Comparison of ENCODE assay signal across 11 cellular contexts in genomic region chrX:149525903-149526302, GRCh38. TPM values are rescaled to one million over a fixed set of nuclear protein-coding genes. Genes with fewer than 3 reads are reported as not detected.
DNase-seq lines count a peak whose midpoint lies in the region; ATAC-seq and TF ChIP-seq lines count a peak whose summit lies in the region.
"Not testable (repeated sequence)": the region's sequence is repeated elsewhere in the genome, so short reads cannot be mapped to it uniquely, and the experiment has no call there.
"Had no signal": no experiment of that assay in that cellular context is flagged by ENCODE, and none has a peak within 500 bp of the region (broad histone marks: within the 10 kb centered on the region; RNA-seq: fewer than 3 reads in every experiment).

No MANE protein-coding gene starts in this region.

- not testable (repeated sequence) for H4K20me1 ChIP-seq in KMS-11 (ENCODE audit: insufficient read depth)

- not testable (repeated sequence) for TF ChIP-seq EP300 in transverse colon (IDR thresholded peaks at IDR 0.05; ENCODE audit: low read depth)

- H3K79me2 ChIP-seq in KMS-11 (ENCODE audit: insufficient read depth, low read depth): not testable (repeated sequence)

- CTCF ChIA-PET in activated CD4-positive, alpha-beta T cell treated with anti-CD3 and anti-CD28 coated beads, Interleukin-2, amount 10 ng/mL, durations not matched to agents 7 days and 5 days (lab: Charles Lee): interaction anchor here (1.0 kb wide), 1 partner anchor 14 kb away, joined by 3 read pairs; no protein-coding TSS in a partner anchor

- H3K4me2 ChIP-seq in KMS-11: not testable (repeated sequence)

- H3K27ac ChIP-seq in KMS-11 (peak overlapping the region; percentile 92), mesodermal cell (ENCODE audit: low read depth, low read length, severe bottlenecking) (peak overlapping the region; percentile 81), transverse colon (peak overlapping the region in 3 of 4 donors; percentile 13 to 34 (median 19))

- peak overlapping the region; percentile 62; the same call in 1 of the 2 replicates for H3K9ac ChIP-seq in KMS-11

- POLR2A ChIA-PET in activated CD4-positive, alpha-beta T cell treated with anti-CD3 and anti-CD28 coated beads, Interleukin-2, amount 10 ng/mL, durations not matched to agents 7 days and 5 days (lab: Charles Lee): not testable (repeated sequence)

- peak overlapping the region; percentile 90 for H3K27ac Mint-ChIP-seq in activated CD4-positive, alpha-beta T cell treated with anti-CD3 and anti-CD28 coated beads, Interleukin-2, amount 10 ng/mL, durations not matched to agents 7 days and 5 days

- in situ Hi-C loops in transverse colon (cut with MboI; ENCODE audit: low pct_ligation_motif_present in 1 of 4, low pct_unique_long_range_greater_than_20kb in 1 of 4, low sequenced_read_pairs in 3 of 4): not testable (repeated sequence)

- TF ChIP-seq CTCF in KMS-11 (conservative IDR thresholded peaks at IDR 0.05; ENCODE audit: low read depth, low read length); transverse colon (IDR thresholded peaks at IDR 0.05): not testable (repeated sequence)

- H3K4me1 ChIP-seq in KMS-11 (ENCODE audit: low read depth, poor library complexity, severe bottlenecking): peaks cover 25% of the 10 kb centered on the region
- H3K4me1 ChIP-seq in mesodermal cell (ENCODE audit: control insufficient read depth, insufficient read depth, low read length, poor library complexity, severe bottlenecking); transverse colon: not testable (repeated sequence)

- intact Hi-C loops in transverse colon (cut with DNase I; ENCODE audit: low total_unique reads): not testable (repeated sequence)

- not testable (repeated sequence) for H3K36me3 Mint-ChIP-seq in activated CD4-positive, alpha-beta T cell treated with anti-CD3 and anti-CD28 coated beads, Interleukin-2, amount 10 ng/mL, durations not matched to agents 7 days and 5 days (ENCODE audit: low read depth)

- not testable (repeated sequence) for H3K4me3 ChIP-seq in KMS-11 (IDR thresholded peaks at IDR 0.05; ENCODE audit: insufficient read depth, low read depth, low read length); mesodermal cell (ENCODE audit: extremely low read depth, insufficient read depth, low read length, poor library complexity, severe bottlenecking); transverse colon

- not testable (repeated sequence) for H3K36me3 ChIP-seq in KMS-11 (ENCODE audit: insufficient read depth); mesodermal cell (ENCODE audit: control insufficient read depth, insufficient read depth, low read length); transverse colon

- H3K27me3 Mint-ChIP-seq in activated CD4-positive, alpha-beta T cell treated with anti-CD3 and anti-CD28 coated beads, Interleukin-2, amount 10 ng/mL, durations not matched to agents 7 days and 5 days: not testable (repeated sequence)

- H3K27me3 ChIP-seq in KMS-11 (ENCODE audit: insufficient read depth, low read depth); transverse colon: not testable (repeated sequence)

- H3K4me3 Mint-ChIP-seq in activated CD4-positive, alpha-beta T cell treated with anti-CD3 and anti-CD28 coated beads, Interleukin-2, amount 10 ng/mL, durations not matched to agents 7 days and 5 days: peak overlapping the region; percentile 47

- not testable (repeated sequence) for TF ChIP-seq POLR2A in transverse colon (IDR thresholded peaks at IDR 0.05)

- H3K4me1 Mint-ChIP-seq in activated CD4-positive, alpha-beta T cell treated with anti-CD3 and anti-CD28 coated beads, Interleukin-2, amount 10 ng/mL, durations not matched to agents 7 days and 5 days: peaks cover 42% of the 10 kb centered on the region

- not testable (repeated sequence) for H3K9me3 ChIP-seq in mesodermal cell (ENCODE audit: control insufficient read depth, low read length); transverse colon

- ATAC-seq in GM18517 (IDR thresholded peaks at IDR 0.05; ENCODE audit: unreplicated experiment) (peak; percentile 42), GM21529 (IDR thresholded peaks at IDR 0.05; ENCODE audit: unreplicated experiment) (peak; percentile 51), HG03064 (IDR thresholded peaks at IDR 0.05; ENCODE audit: low read depth, unreplicated experiment) (peak; percentile 52)

- not testable (repeated sequence) for H3K9me3 Mint-ChIP-seq in activated CD4-positive, alpha-beta T cell treated with anti-CD3 and anti-CD28 coated beads, Interleukin-2, amount 10 ng/mL, durations not matched to agents 7 days and 5 days

- no CpG with 5 or more reads among the region's 5 CpGs for WGBS in mesodermal cell (ENCODE audit: insufficient coverage in 2 of 2), 2 experiments
- 42% methylated on average over 4 of the region's 5 CpGs; no CpG with 5 or more reads in 1 of the 2 donors for WGBS in transverse colon (ENCODE audit: low coverage in 1 of 2), 2 donors

- not testable (repeated sequence) for H2AFZ ChIP-seq in KMS-11 (ENCODE audit: low read depth)

- DNase-seq in activated CD4-positive, alpha-beta T cell treated with anti-CD3 and anti-CD28 coated beads, Interleukin-2, amount 10 ng/mL, durations not matched to agents 7 days and 5 days: peak; percentile 42
- peak; percentile 54 for DNase-seq in central memory CD4-positive, alpha-beta T cell
- DNase-seq in transverse colon: not testable (repeated sequence)

RNA-seq across cellular contexts. Expression of gene EOLA1, which starts 14.9 kb away (rescaled TPM):
- 10 to 100 TPM; 33.2 to 37.2 TPM for total RNA-seq in activated CD4-positive, alpha-beta T cell treated with anti-CD3 and anti-CD28 coated beads, Interleukin-2, amount 10 ng/mL, durations not matched to agents 7 days and 5 days
- polyA plus RNA-seq in mesodermal cell (2013, experiment 1 of 2): 16.2 TPM
- polyA plus RNA-seq in mesodermal cell (2013, experiment 2 of 2): 11.6 TPM
- total RNA-seq in transverse colon: 10 to 100 TPM; 12.3 to 30.7 (median 17.7) TPM

RNA-seq across cellular contexts. Expression of gene IDS, which starts 20.8 kb away (rescaled TPM):
- 10 to 100 TPM; 52.6 to 55.7 TPM for total RNA-seq in activated CD4-positive, alpha-beta T cell treated with anti-CD3 and anti-CD28 coated beads, Interleukin-2, amount 10 ng/mL, durations not matched to agents 7 days and 5 days
- 90.0 TPM for polyA plus RNA-seq in mesodermal cell (2013, experiment 1 of 2)
- polyA plus RNA-seq in mesodermal cell (2013, experiment 2 of 2): 66.4 TPM
- 100 to 1,000 TPM in 1 of 4 donors, 10 to 100 TPM in 3; 52.5 to 137 (median 59.2) TPM for total RNA-seq in transverse colon

RNA-seq across cellular contexts. Expression of gene HSFX3, which starts 23.8 kb away (rescaled TPM):
- not detected for total RNA-seq in activated CD4-positive, alpha-beta T cell treated with anti-CD3 and anti-CD28 coated beads, Interleukin-2, amount 10 ng/mL, durations not matched to agents 7 days and 5 days
- polyA plus RNA-seq in mesodermal cell (2013, experiment 1 of 2): not detected
- not detected for polyA plus RNA-seq in mesodermal cell (2013, experiment 2 of 2)
- not detected for total RNA-seq in transverse colon
- total RNA-seq: H7, PC-3 had no signal
- polyA plus RNA-seq: neural cell had no signal

Comparison
In these comparisons a context has a peak if more than half of its experiments do, and no peak if none do; other contexts are left out.
1. H3K27ac ChIP-seq: peak in every context shown above with its lines; median percentile 92 in KMS-11; 81 in mesodermal cell; 19 in transverse colon.